1 cellular context compared by ENCODE assay signal in the genomic region with DNA sequence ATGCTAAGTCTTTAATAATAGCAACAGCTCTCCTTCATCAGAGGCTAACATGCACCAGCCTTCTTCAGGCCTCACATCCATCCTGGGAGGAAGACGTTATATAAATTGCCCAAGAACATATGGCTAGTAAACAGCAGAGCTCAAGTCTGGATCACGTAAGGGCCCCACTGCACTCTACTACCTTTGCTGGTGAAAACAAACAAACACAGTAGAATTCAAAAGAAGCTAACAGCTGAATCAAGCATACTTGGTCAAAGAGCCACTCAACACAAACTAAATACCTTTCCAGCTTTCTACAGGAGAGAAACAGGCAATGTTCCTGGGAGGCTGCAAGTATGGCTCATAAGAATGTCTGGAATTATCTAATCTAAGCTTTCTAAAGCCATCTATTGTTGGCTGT.
TF ChIP-seq lines count a peak whose summit lies in the region.

No MANE protein-coding gene starts in this region.

TF ChIP-seq in IMR-90, 13 proteins besides CTCF, POLR2A, EP300 and RAD21 (continued from another document):
- TF ChIP-seq SMC3 (IDR thresholded peaks at IDR 0.05; ENCODE audit: low read depth, low read length) (no peak), MXI1 (IDR thresholded peaks at IDR 0.05; ENCODE audit: borderline replicate concordance, low read depth, low read length) (no peak), FOS (IDR thresholded peaks at IDR 0.05; ENCODE audit: low read depth, low read length) (no peak)
